In the genomic region with DNA sequence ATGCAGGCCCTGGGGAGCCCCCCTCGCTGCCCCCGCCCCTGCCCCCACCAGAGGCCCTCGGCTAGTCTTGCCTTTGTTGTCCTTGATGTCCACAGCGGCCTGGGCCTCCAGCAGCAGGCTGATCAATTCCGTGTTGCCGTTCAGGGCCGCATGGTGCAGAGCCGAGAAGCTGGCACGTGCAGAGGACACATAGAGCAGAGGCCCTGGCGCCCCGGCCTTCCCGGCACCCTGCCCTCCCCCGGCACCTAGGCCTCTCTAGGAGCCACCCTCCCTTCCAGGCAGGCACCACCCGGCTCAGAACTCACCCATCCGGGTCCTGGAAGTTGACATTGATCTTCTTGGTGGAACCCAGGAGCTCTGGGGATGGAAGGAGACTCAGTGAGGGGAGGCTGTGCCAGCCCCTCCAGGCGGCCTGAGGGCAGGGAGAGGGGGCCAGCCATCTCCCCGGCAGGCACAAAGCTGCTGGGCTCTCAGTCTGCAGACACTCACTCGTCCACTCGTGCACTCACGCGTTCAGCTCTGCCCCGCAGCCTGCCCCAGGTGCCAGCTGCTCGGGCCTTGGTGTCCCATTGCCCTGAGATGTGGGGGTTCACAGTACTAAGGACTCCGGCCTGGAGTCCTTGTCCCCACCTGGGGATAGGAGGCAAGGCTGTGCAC, we compare ENCODE assay signal across 27 cellular contexts. TPM values are rescaled to one million over a fixed set of nuclear protein-coding genes. Genes with fewer than 3 reads are reported as not detected.
DNase-seq lines count a peak whose midpoint lies in the region; ATAC-seq and TF ChIP-seq lines count a peak whose summit lies in the region.
"Had no signal": no experiment of that assay in that cellular context is flagged by ENCODE, and none has a peak within 500 bp of the region (broad histone marks: within the 10 kb centered on the region; RNA-seq: fewer than 3 reads in every experiment).

No MANE protein-coding gene starts in this region.

- peaks cover 9% of the 10 kb centered on the region; the same call in 1 of the 2 replicates for H3K36me3 ChIP-seq in BLaER1
- no peaks in the 10 kb centered on the region for H3K36me3 ChIP-seq in NT2/D1 (ENCODE audit: insufficient read depth, insufficient read length, low read length)
- H3K36me3 ChIP-seq in neuronal stem cell (replicated peaks in 1 of 2; ENCODE audit: control insufficient read depth in 2 of 2, insufficient read depth in 2 of 2, low read length in 2 of 2): no peaks in the 10 kb centered on the region
- H3K36me3 ChIP-seq in trophoblast cell (ENCODE audit: control insufficient read depth in 1 of 2, insufficient read depth in 2 of 2, low read length in 2 of 2): no peaks in the 10 kb centered on the region

- peak overlapping the region; percentile 38 for H3K18ac ChIP-seq in neuronal stem cell (ENCODE audit: low read length)
- no peak overlapping the region for H3K18ac ChIP-seq in trophoblast cell (ENCODE audit: low read length)

- H3K27ac ChIP-seq in BLaER1 (peak overlapping the region; percentile 68), dorsolateral prefrontal cortex (peak overlapping the region in 55 of 59 donors; percentile 47 to 91 (median 78)), neuronal stem cell (replicated peaks; ENCODE audit: low read length) (no peak overlapping the region), trophoblast cell (ENCODE audit: low read depth, low read length) (no peak overlapping the region)

- no CpG with 5 or more reads among the region's 24 CpGs for WGBS in neuronal stem cell (ENCODE audit: extremely low coverage in 2 of 2, insufficient read length in 2 of 2, insufficient replicate concordance in 1 of 2), 2 donors
- no CpG with 5 or more reads among the region's 24 CpGs for WGBS in trophoblast cell (ENCODE audit: extremely low coverage, insufficient coverage, insufficient read length)

- H4K20me1 ChIP-seq in BLaER1: peaks cover 32% of the 10 kb centered on the region

- H3K9me3 ChIP-seq in BLaER1: no peaks in the 10 kb centered on the region
- no peaks in the 10 kb centered on the region for H3K9me3 ChIP-seq in NT2/D1 (ENCODE audit: insufficient read depth, low read length)
- no peaks in the 10 kb centered on the region for H3K9me3 ChIP-seq in neuronal stem cell (replicated peaks in 1 of 2; ENCODE audit: control insufficient read depth in 2 of 2, insufficient read depth in 1 of 2, low read depth in 1 of 2, low read length in 2 of 2)
- H3K9me3 ChIP-seq in trophoblast cell (ENCODE audit: insufficient read depth, low read depth, low read length): peaks cover 2% of the 10 kb centered on the region
- H3K9me3 ChIP-seq: SK-N-SH had no signal

- H2AFZ ChIP-seq in neuronal stem cell (ENCODE audit: low read length) (peak overlapping the region; percentile 35), trophoblast cell (ENCODE audit: insufficient read depth, low read length, poor library complexity) (no peak overlapping the region)

- H4K91ac ChIP-seq in neuronal stem cell (ENCODE audit: low read depth, low read length, poor library complexity) (no peak overlapping the region), trophoblast cell (ENCODE audit: low read depth, low read length) (no peak overlapping the region)

- H3K4me3 ChIP-seq in BLaER1: no peak overlapping the region
- no peak overlapping the region for H3K4me3 ChIP-seq in NT2/D1 (ENCODE audit: insufficient read length, low read depth)
- H3K4me3 ChIP-seq in dorsolateral prefrontal cortex: peak overlapping the region in 6 of 59 donors; percentile 3 to 29 (median 18)
- peak overlapping the region in 1 of 2 donors; percentile 16 for H3K4me3 ChIP-seq in neuronal stem cell (ENCODE audit: low read length in 2 of 2)
- no peak overlapping the region for H3K4me3 ChIP-seq in trophoblast cell (ENCODE audit: low read depth, low read length)
- H3K4me3 ChIP-seq: GM12878 had no signal

- peak overlapping the region; percentile 81 for H3K4me2 ChIP-seq in BLaER1
- no peak overlapping the region for H3K4me2 ChIP-seq in neuronal stem cell (ENCODE audit: insufficient read depth, low read length, poor library complexity, severe bottlenecking)
- H3K4me2 ChIP-seq in trophoblast cell (ENCODE audit: low read length): no peak overlapping the region
- H3K4me2 ChIP-seq: SK-N-SH had no signal

- H2BK120ac ChIP-seq in neuronal stem cell (ENCODE audit: low read depth, low read length) (no peak overlapping the region), trophoblast cell (ENCODE audit: insufficient read depth, low read length, poor library complexity) (no peak overlapping the region)

- intact Hi-C loops in dorsolateral prefrontal cortex (cut with DNase I): no loop called here

- no peak overlapping the region for H4K12ac ChIP-seq in trophoblast cell (ENCODE audit: low read depth, low read length)

- H2BK5ac ChIP-seq in neuronal stem cell (ENCODE audit: low read length): no peak overlapping the region
- no peak overlapping the region for H2BK5ac ChIP-seq in trophoblast cell (ENCODE audit: low read depth, low read length, poor library complexity)

- ATAC-seq in GM18907 (IDR thresholded peaks at IDR 0.05; ENCODE audit: unreplicated experiment): no peak
- ATAC-seq: CD8-positive, alpha-beta T cell; GM12878 had no signal

- H3K79me2 ChIP-seq in trophoblast cell (ENCODE audit: control insufficient read depth, insufficient read depth, low read length, poor library complexity): no peaks in the 10 kb centered on the region

- no peak for TF ChIP-seq CTCF in dorsolateral prefrontal cortex (IDR thresholded peaks at IDR 0.05 in 54 of 56, conservative IDR thresholded peaks at IDR 0.05 in 2 of 56; ENCODE audit: low read depth in 1 of 56, partially characterized antibody in 56 of 56)

- H3K4me1 ChIP-seq in BLaER1: peaks cover 41% of the 10 kb centered on the region
- peaks cover 27% of the 10 kb centered on the region for H3K4me1 ChIP-seq in NT2/D1 (ENCODE audit: insufficient read depth, insufficient read length)
- H3K4me1 ChIP-seq in neuronal stem cell (ENCODE audit: control insufficient read depth in 2 of 2, insufficient read depth in 1 of 2, low read depth in 1 of 2, low read length in 2 of 2): peaks cover 4 to 18% of the 10 kb centered on the region in 2 donors
- no peaks in the 10 kb centered on the region for H3K4me1 ChIP-seq in trophoblast cell (ENCODE audit: control insufficient read depth in 1 of 2, insufficient read depth in 2 of 2, low read length in 2 of 2)

- H3K14ac ChIP-seq in neuronal stem cell (ENCODE audit: low read length): no peak overlapping the region
- H3K14ac ChIP-seq in trophoblast cell (ENCODE audit: low read length): no peak overlapping the region

- H2BK12ac ChIP-seq in neuronal stem cell (ENCODE audit: low read length): peak overlapping the region; percentile 22
- H2BK12ac ChIP-seq in trophoblast cell (ENCODE audit: low read length): no peak overlapping the region

- H4K8ac ChIP-seq in neuronal stem cell (ENCODE audit: low read depth, low read length): no peak overlapping the region
- no peak overlapping the region for H4K8ac ChIP-seq in trophoblast cell (ENCODE audit: low read depth, low read length)

- H3K27me3 ChIP-seq in BLaER1 (peaks cover 20% of the 10 kb centered on the region), NT2/D1 (ENCODE audit: insufficient read depth, insufficient read length) (peaks cover 11% of the 10 kb centered on the region), dorsolateral prefrontal cortex (peaks cover 0 to 13% (median 0%) of the 10 kb centered on the region in 45 donors), neuronal stem cell (ENCODE audit: control insufficient read depth in 3 of 3, insufficient read depth in 3 of 3, low read depth in 1 of 3, low read length in 3 of 3) (peaks cover 0 to 5% (median 0%) of the 10 kb centered on the region in 3 experiments), trophoblast cell (ENCODE audit: insufficient read depth, low read length) (peaks cover 2% of the 10 kb centered on the region)

- H3K79me1 ChIP-seq in neuronal stem cell (ENCODE audit: low read depth, low read length) (no peaks in the 10 kb centered on the region), trophoblast cell (ENCODE audit: low read length) (no peaks in the 10 kb centered on the region)

- H3K23ac ChIP-seq in neuronal stem cell (ENCODE audit: low read depth, low read length, poor library complexity) (no peak overlapping the region), trophoblast cell (ENCODE audit: low read length) (no peak overlapping the region)

- no peak overlapping the region for H2BK15ac ChIP-seq in neuronal stem cell (ENCODE audit: low read length)

- DNase-seq in NT2/D1 (ENCODE audit: low read depth, low spot score): no peak
- DNase-seq in dorsolateral prefrontal cortex: no peak
- DNase-seq in neuronal stem cell (ENCODE audit: low spot score): no peak
- no peak for DNase-seq in NCI-H1436 (lab: John Stamatoyannopoulos, UW)
- no peak for DNase-seq in trophoblast cell
- DNase-seq in SHP77 treated with DMSO at 0.1 percent for 48 hours (lab: John Stamatoyannopoulos, UW): no peak
- DNase-seq: CD8-positive, alpha-beta T cell; DMS 273 treated with DMSO at 0.1 percent for 48 hours; DMS79; EL; GDM1; HCEC 1CT; IMR-90; KG1; NCI-H1048; NCI-H1417; NCI-H1694 treated with DMSO at 0.1 percent for 48 hours; NCI-H2081; NCI-H345; NCI-H510A treated with DMSO at 0.1 percent for 48 hours; RPMI8226; SIG-M5; SK-N-SH; SW 1271 had no signal

- H2AK5ac ChIP-seq in neuronal stem cell (ENCODE audit: low read depth, low read length): peak overlapping the region; percentile 88
- H2AK5ac ChIP-seq in trophoblast cell (ENCODE audit: low read length): no peak overlapping the region

- H3K4ac ChIP-seq in neuronal stem cell (ENCODE audit: low read length): peak overlapping the region; percentile 11
- H3K4ac ChIP-seq in trophoblast cell (ENCODE audit: low read depth, low read length): no peak overlapping the region

- H3K9ac ChIP-seq in BLaER1 (peak overlapping the region; percentile 57; the same call in 1 of the 2 replicates), NT2/D1 (ENCODE audit: insufficient read length, low read depth) (peak overlapping the region; percentile 61), neuronal stem cell (ENCODE audit: low read depth, low read length, poor library complexity) (peak overlapping the region; percentile 21), trophoblast cell (ENCODE audit: low read length) (no peak overlapping the region)
- H3K9ac ChIP-seq: SK-N-SH had no signal

RNA-seq across cellular contexts. Expression of a gene that starts 6.3 kb away (rescaled TPM):
- total RNA-seq in dorsolateral prefrontal cortex: 100 to 1,000 TPM in 111 of 120 experiments, 10 to 100 TPM in 9; 50.8 to 265 (median 149) TPM
- polyA plus RNA-seq in neuronal stem cell (2013, experiment 1 of 2): 4.7 TPM
- 4.7 TPM for polyA plus RNA-seq in neuronal stem cell (2013, experiment 2 of 2)
- 0.44 and 0.67 TPM in 2 replicates for polyA plus RNA-seq in trophoblast cell (2013)
- total RNA-seq: IMR-90 had no signal

RNA-seq across cellular contexts. Expression of a gene that starts 15.1 kb away (rescaled TPM):
- total RNA-seq in dorsolateral prefrontal cortex: 10 to 100 TPM; 36.3 to 86.0 (median 59.4) TPM
- 74.1 TPM for polyA plus RNA-seq in neuronal stem cell (2013, experiment 1 of 2)
- 70.9 TPM for polyA plus RNA-seq in neuronal stem cell (2013, experiment 2 of 2)
- 37.7 and 39.2 TPM in 2 replicates for polyA plus RNA-seq in trophoblast cell (2013)

RNA-seq across cellular contexts. Expression of a gene that starts 20.5 kb away (rescaled TPM):
- total RNA-seq in dorsolateral prefrontal cortex: 10 to 100 TPM in 119 of 120 experiments, 1 to 10 TPM in 1; 9.3 to 42.9 (median 24.0) TPM
- 9.0 TPM for polyA plus RNA-seq in neuronal stem cell (2013, experiment 1 of 2)
- polyA plus RNA-seq in neuronal stem cell (2013, experiment 2 of 2): 9.1 TPM
- 4.1 and 5.5 TPM in 2 replicates for polyA plus RNA-seq in trophoblast cell (2013)

RNA-seq across cellular contexts. Expression of a gene that starts 24.5 kb away (rescaled TPM):
- total RNA-seq in dorsolateral prefrontal cortex: 10 to 100 TPM; 29.8 to 66.3 (median 45.6) TPM
- polyA plus RNA-seq in neuronal stem cell (2013, experiment 1 of 2): 32.8 TPM
- 31.7 TPM for polyA plus RNA-seq in neuronal stem cell (2013, experiment 2 of 2)
- polyA plus RNA-seq in trophoblast cell (2013): 36.6 and 37.5 TPM in 2 replicates

RNA-seq across cellular contexts. Expression of a gene that starts 33.3 kb away (rescaled TPM):
- 10 to 100 TPM; 22.7 to 49.6 (median 30.9) TPM for total RNA-seq in dorsolateral prefrontal cortex
- polyA plus RNA-seq in neuronal stem cell (2013, experiment 1 of 2): 10.6 TPM
- polyA plus RNA-seq in neuronal stem cell (2013, experiment 2 of 2): 9.7 TPM
- 11.3 and 12.5 TPM in 2 replicates for polyA plus RNA-seq in trophoblast cell (2013)

Comparison
In these comparisons a context has a peak if more than half of its experiments do, and no peak if none do; other contexts are left out.
1. H3K27ac ChIP-seq: peak in BLaER1 (single experiment) and dorsolateral prefrontal cortex (55 of 59); none in neuronal stem cell (single experiment) and trophoblast cell (single experiment).